In genomic region chr20:10611357-10611756, GRCh38 we compare ENCODE assay signal across 1 cellular context.
TF ChIP-seq lines count a peak whose summit lies in the region.

No MANE protein-coding gene starts in this region.

TF ChIP-seq in H1, 55 proteins besides CTCF, POLR2A, EP300 and RAD21 (continued from another document):
- TF ChIP-seq MAFK (IDR thresholded peaks at IDR 0.05; ENCODE audit: low read depth, low read length) (no peak), TAF7 (optimal IDR thresholded peaks at IDR 0.05; ENCODE audit: borderline replicate concordance, low read depth, low read length) (no peak), GTF2F1 (IDR thresholded peaks at IDR 0.05; ENCODE audit: borderline replicate concordance, low read depth, low read length) (no peak), CEBPB (IDR thresholded peaks at IDR 0.05; ENCODE audit: low read depth, low read length) (no peak), ATF3 (IDR thresholded peaks at IDR 0.05; ENCODE audit: insufficient read depth, low read depth, low read length) (no peak), ATF2 (IDR thresholded peaks at IDR 0.05; ENCODE audit: low read length) (no peak), KDM5A (IDR thresholded peaks at IDR 0.05; ENCODE audit: low read length) (no peak), GABPA (IDR thresholded peaks at IDR 0.05; ENCODE audit: borderline replicate concordance, insufficient read depth, low read length) (no peak), SAP30 (IDR thresholded peaks at IDR 0.05; ENCODE audit: insufficient read depth, insufficient replicate concordance, low read length) (no peak), EGR1 (IDR thresholded peaks at IDR 0.05; ENCODE audit: borderline replicate concordance, low read depth, low read length) (no peak), BACH1 (IDR thresholded peaks at IDR 0.05; ENCODE audit: low read length) (no peak), CHD7 (IDR thresholded peaks at IDR 0.05; ENCODE audit: insufficient replicate concordance, low read length) (no peak)
